ENCODE assay signal across 15 cellular contexts in genomic region chr20:4471221-4471620, GRCh38.
"Had no signal": no experiment of that assay in that cellular context is flagged by ENCODE, and none has a peak within 500 bp of the region (broad histone marks: within the 10 kb centered on the region; RNA-seq: fewer than 3 reads in every experiment).

No MANE protein-coding gene starts in this region.

- ATAC-seq: activated CD8-positive, alpha-beta T cell treated with anti-CD3 and anti-CD28 coated beads for 36 hours; effector memory CD8-positive, alpha-beta T cell; left cardiac atrium; naive thymus-derived CD4-positive, alpha-beta T cell; stimulated activated naive B cell treated with anti-CD40 and anti-IgM and Interleukin-4, amounts not matched to agents 10 μg/mL and 1 μg/mL and 100 μg/mL, for 72 hours had no signal

- H3K36me3 ChIP-seq: neutrophil, right atrium auricular region, tibial nerve had no signal

- H3K9me3 ChIP-seq: neutrophil, right atrium auricular region, tibial nerve had no signal

- H3K27me3 ChIP-seq: neutrophil, right atrium auricular region, tibial nerve had no signal

- H3K27ac ChIP-seq: coronary artery, neutrophil, right atrium auricular region, tibial nerve, VCaP had no signal

- H3K4me3 ChIP-seq: coronary artery, right atrium auricular region, tibial nerve had no signal

- DNase-seq: activated CD8-positive, alpha-beta memory T cell treated with anti-CD3 and anti-CD28 coated beads, Interleukin-2, amount 50 U/mL, for 4 hours; activated CD8-positive, alpha-beta T cell treated with anti-CD3 and anti-CD28 coated beads for 36 hours; central memory CD4-positive, alpha-beta T cell; effector memory CD8-positive, alpha-beta T cell; immature natural killer cell; left cardiac atrium; naive thymus-derived CD4-positive, alpha-beta T cell; posterior cingulate gyrus; small intestine; stimulated activated naive B cell treated with anti-CD40 and anti-IgM and Interleukin-4, amounts not matched to agents 10 μg/mL and 1 μg/mL and 100 μg/mL, for 72 hours had no signal

- H3K4me1 ChIP-seq: right atrium auricular region had no signal
